Comparison of ENCODE assay signal across 1 cellular context in genomic region chr4:109303141-109303499, GRCh38.
A peak's percentile ranks its signal among the peaks of the same experiment; 100 is the strongest.
TF ChIP-seq lines count a peak whose summit lies in the region.

No MANE protein-coding gene starts in this region.

TF ChIP-seq in HEK293, 187 proteins besides CTCF, POLR2A, EP300 and RAD21 (continued from another document):
- TF ChIP-seq, protein P1, sequence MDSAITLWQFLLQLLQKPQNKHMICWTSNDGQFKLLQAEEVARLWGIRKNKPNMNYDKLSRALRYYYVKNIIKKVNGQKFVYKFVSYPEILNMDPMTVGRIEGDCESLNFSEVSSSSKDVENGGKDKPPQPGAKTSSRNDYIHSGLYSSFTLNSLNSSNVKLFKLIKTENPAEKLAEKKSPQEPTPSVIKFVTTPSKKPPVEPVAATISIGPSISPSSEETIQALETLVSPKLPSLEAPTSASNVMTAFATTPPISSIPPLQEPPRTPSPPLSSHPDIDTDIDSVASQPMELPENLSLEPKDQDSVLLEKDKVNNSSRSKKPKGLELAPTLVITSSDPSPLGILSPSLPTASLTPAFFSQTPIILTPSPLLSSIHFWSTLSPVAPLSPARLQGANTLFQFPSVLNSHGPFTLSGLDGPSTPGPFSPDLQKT (IDR thresholded peaks at IDR 0.05; ENCODE audit: borderline replicate concordance, low read depth, low read length) = no peak
- TF ChIP-seq ZXDB (tag by site-specific recombination; IDR thresholded peaks at IDR 0.05) (no peak; the same call in 1 of the 2 replicates), ZBTB8A (tag by site-specific recombination; IDR thresholded peaks at IDR 0.05) (no peak; the same call in 1 of the 2 replicates), EGR2 (tag by site-specific recombination; IDR thresholded peaks at IDR 0.05; ENCODE audit: low read depth) (0 out of 2 replicates have a peak, but pooled peaks have one; percentile 9), ZNF701 (tag by site-specific recombination; IDR thresholded peaks at IDR 0.05) (no peak), ZNF24 (tag by site-specific recombination; IDR thresholded peaks at IDR 0.05) (0 out of 2 replicates have a peak, but pooled peaks have one; percentile 23), OSR2 (tag by site-specific recombination; IDR thresholded peaks at IDR 0.05) (no peak), ZNF155 (tag by site-specific recombination; IDR thresholded peaks at IDR 0.05) (no peak), ZNF585B (tag by site-specific recombination; IDR thresholded peaks at IDR 0.05) (no peak), ZBTB17 (tag by site-specific recombination; IDR thresholded peaks at IDR 0.05) (peak; percentile 63), ZNF473 (tag by site-specific recombination; IDR thresholded peaks at IDR 0.05) (no peak), ZFP3 (tag by site-specific recombination; IDR thresholded peaks at IDR 0.05; ENCODE audit: low read depth) (no peak), ZNF426 (tag by site-specific recombination; IDR thresholded peaks at IDR 0.05) (no peak), ZBTB20 (tag by site-specific recombination; IDR thresholded peaks at IDR 0.05) (peak; percentile 22; the same call in 1 of the 2 replicates), ZNF76 (tag by site-specific recombination; IDR thresholded peaks at IDR 0.05; ENCODE audit: borderline replicate concordance, low read depth) (no peak), ZNF501 (tag by site-specific recombination; IDR thresholded peaks at IDR 0.05) (no peak), ZNF398 (tag by site-specific recombination; IDR thresholded peaks at IDR 0.05) (peak; percentile 21; the same call in 1 of the 2 replicates), ZNF529 (tag by site-specific recombination; IDR thresholded peaks at IDR 0.05; ENCODE audit: insufficient replicate concordance) (no peak), ZNF138 (tag by site-specific recombination; IDR thresholded peaks at IDR 0.05; ENCODE audit: borderline replicate concordance) (no peak), MZF1 (tag by site-specific recombination; IDR thresholded peaks at IDR 0.05; ENCODE audit: borderline replicate concordance) (0 out of 2 replicates have a peak, but pooled peaks have one; percentile 23), ZNF221 (tag by site-specific recombination; IDR thresholded peaks at IDR 0.05; ENCODE audit: borderline replicate concordance) (no peak), ZNF791 (tag by site-specific recombination; IDR thresholded peaks at IDR 0.05) (no peak), ZNF37A (tag by site-specific recombination; IDR thresholded peaks at IDR 0.05) (no peak)
- TF ChIP-seq, protein P2, sequence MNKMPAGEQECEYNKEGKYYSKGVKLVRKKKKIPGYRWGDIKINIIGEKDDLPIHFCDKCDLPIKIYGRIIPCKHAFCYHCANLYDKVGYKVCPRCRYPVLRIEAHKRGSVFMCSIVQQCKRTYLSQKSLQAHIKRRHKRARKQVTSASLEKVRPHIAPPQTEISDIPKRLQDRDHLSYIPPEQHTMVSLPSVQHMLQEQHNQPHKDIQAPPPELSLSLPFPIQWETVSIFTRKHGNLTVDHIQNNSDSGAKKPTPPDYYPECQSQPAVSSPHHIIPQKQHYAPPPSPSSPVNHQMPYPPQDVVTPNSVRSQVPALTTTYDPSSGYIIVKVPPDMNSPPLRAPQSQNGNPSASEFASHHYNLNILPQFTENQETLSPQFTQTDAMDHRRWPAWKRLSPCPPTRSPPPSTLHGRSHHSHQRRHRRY (tag by site-specific recombination; IDR thresholded peaks at IDR 0.05) = no peak
- TF ChIP-seq, protein P3, sequence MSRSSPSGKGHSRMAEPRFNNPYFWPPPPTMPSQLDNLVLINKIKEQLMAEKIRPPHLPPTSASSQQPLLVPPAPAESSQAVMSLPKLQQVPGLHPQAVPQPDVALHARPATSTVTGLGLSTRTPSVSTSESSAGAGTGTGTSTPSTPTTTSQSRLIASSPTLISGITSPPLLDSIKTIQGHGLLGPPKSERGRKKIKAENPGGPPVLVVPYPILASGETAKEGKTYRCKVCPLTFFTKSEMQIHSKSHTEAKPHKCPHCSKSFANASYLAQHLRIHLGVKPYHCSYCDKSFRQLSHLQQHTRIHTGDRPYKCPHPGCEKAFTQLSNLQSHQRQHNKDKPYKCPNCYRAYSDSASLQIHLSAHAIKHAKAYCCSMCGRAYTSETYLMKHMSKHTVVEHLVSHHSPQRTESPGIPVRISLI (tag by site-specific recombination; IDR thresholded peaks at IDR 0.05) = no peak
- TF ChIP-seq, protein P4, sequence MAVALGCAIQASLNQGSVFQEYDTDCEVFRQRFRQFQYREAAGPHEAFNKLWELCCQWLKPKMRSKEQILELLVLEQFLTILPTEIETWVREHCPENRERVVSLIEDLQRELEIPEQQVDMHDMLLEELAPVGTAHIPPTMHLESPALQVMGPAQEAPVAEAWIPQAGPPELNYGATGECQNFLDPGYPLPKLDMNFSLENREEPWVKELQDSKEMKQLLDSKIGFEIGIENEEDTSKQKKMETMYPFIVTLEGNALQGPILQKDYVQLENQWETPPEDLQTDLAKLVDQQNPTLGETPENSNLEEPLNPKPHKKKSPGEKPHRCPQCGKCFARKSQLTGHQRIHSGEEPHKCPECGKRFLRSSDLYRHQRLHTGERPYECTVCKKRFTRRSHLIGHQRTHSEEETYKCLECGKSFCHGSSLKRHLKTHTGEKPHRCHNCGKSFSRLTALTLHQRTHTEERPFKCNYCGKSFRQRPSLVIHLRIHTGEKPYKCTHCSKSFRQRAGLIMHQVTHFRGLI (tag by site-specific recombination; IDR thresholded peaks at IDR 0.05) = no peak
- TF ChIP-seq, protein P5, sequence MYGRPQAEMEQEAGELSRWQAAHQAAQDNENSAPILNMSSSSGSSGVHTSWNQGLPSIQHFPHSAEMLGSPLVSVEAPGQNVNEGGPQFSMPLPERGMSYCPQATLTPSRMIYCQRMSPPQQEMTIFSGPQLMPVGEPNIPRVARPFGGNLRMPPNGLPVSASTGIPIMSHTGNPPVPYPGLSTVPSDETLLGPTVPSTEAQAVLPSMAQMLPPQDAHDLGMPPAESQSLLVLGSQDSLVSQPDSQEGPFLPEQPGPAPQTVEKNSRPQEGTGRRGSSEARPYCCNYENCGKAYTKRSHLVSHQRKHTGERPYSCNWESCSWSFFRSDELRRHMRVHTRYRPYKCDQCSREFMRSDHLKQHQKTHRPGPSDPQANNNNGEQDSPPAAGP (tag by site-specific recombination; IDR thresholded peaks at IDR 0.05) = no peak
TF ChIP-seq in HEK293: peak in this region for 17.
